Comparison of ENCODE assay signal across 24 cellular contexts in genomic region chr9:29773676-29774075, GRCh38.
DNase-seq lines count a peak whose midpoint lies in the region; ATAC-seq and TF ChIP-seq lines count a peak whose summit lies in the region.
"Had no signal": no experiment of that assay in that cellular context is flagged by ENCODE, and none has a peak within 500 bp of the region (broad histone marks: within the 10 kb centered on the region; RNA-seq: fewer than 3 reads in every experiment).

No MANE protein-coding gene starts in this region.

- H3K4me1 ChIP-seq in OCI-LY1 (ENCODE audit: insufficient read depth, low read length, severe bottlenecking) = peaks cover 20% of the 10 kb centered on the region
- H3K4me1 ChIP-seq in right lobe of liver = no peaks in the 10 kb centered on the region
- H3K4me1 ChIP-seq: BE2C, right atrium auricular region, stomach, upper lobe of right lung had no signal

- no peak for TF ChIP-seq POLR2A in right lobe of liver (IDR thresholded peaks at IDR 0.05)

- H3K27me3 ChIP-seq in OCI-LY1 (ENCODE audit: insufficient read depth, low read length) (no peaks in the 10 kb centered on the region), right lobe of liver (no peaks in the 10 kb centered on the region)
- H3K27me3 ChIP-seq: BE2C, right atrium auricular region, stomach, upper lobe of right lung had no signal

- H3K9me2 ChIP-seq in OCI-LY1 (ENCODE audit: low read depth, low read length) = no peaks in the 10 kb centered on the region

- no peaks in the 10 kb centered on the region for H4K20me1 ChIP-seq in OCI-LY1 (ENCODE audit: insufficient read depth, low read length)

- peak; percentile 79 for ATAC-seq in GM19463 (IDR thresholded peaks at IDR 0.05; ENCODE audit: unreplicated experiment)
- ATAC-seq in HG02981 (IDR thresholded peaks at IDR 0.05; ENCODE audit: unreplicated experiment) = peak; percentile 77
- no peak for ATAC-seq in right lobe of liver
- ATAC-seq: effector memory CD8-positive, alpha-beta T cell; left colon; upper lobe of right lung had no signal

- H3F3A ChIP-seq in OCI-LY1 (ENCODE audit: insufficient read depth, low read length) = no peaks in the 10 kb centered on the region

- H3K27ac ChIP-seq in OCI-LY1 (ENCODE audit: low read depth, low read length, poor library complexity, severe bottlenecking) (no peak overlapping the region), right lobe of liver (no peak overlapping the region)
- H3K27ac ChIP-seq: right atrium auricular region, stomach, upper lobe of right lung had no signal

- H3K36me3 ChIP-seq in OCI-LY1 (ENCODE audit: insufficient read depth, low read length) (no peaks in the 10 kb centered on the region), right lobe of liver (no peaks in the 10 kb centered on the region)
- H3K36me3 ChIP-seq: BE2C, right atrium auricular region, stomach, upper lobe of right lung had no signal

- no peak for TF ChIP-seq CTCF in OCI-LY1 (IDR thresholded peaks at IDR 0.05; ENCODE audit: low read length)
- TF ChIP-seq CTCF in fibroblast of pulmonary artery (IDR thresholded peaks at IDR 0.05; ENCODE audit: low read length, missing control alignments) = no peak
- no peak for TF ChIP-seq CTCF in right lobe of liver (IDR thresholded peaks at IDR 0.05)

- peak overlapping the region; percentile 74 for H3K4me2 ChIP-seq in OCI-LY1 (ENCODE audit: low read length)

- H3K9me3 ChIP-seq in OCI-LY1 (ENCODE audit: low read length) (no peaks in the 10 kb centered on the region), right lobe of liver (no peaks in the 10 kb centered on the region)
- H3K9me3 ChIP-seq: BE2C, right atrium auricular region, stomach, upper lobe of right lung had no signal

- DNase-seq in fibroblast of pulmonary artery (ENCODE audit: low read depth) (no peak), hepatic stellate cell (ENCODE audit: low spot score) (no peak), NCI-H510A (lab: John Stamatoyannopoulos, UW) (no peak), right lobe of liver (no peak)
- DNase-seq in stimulated activated naive CD4-positive, alpha-beta T cell treated with Interleukin-2 at 50 U/mL for 16 hours (lab: John Stamatoyannopoulos, UW) = no peak
- DNase-seq: activated CD4-positive, alpha-beta T cell treated with anti-CD3 and anti-CD28 coated beads, Interleukin-2, amount 10 ng/mL, durations not matched to agents 24 days and 14 days; activated CD8-positive, alpha-beta memory T cell treated with anti-CD3 and anti-CD28 coated beads, Interleukin-2, amount 50 U/mL, for 48 hours; activated gamma-delta T cell treated with Interleukin-2 at 50 U/mL for 16 hours; amygdala; BE2C; Calu3; cerebellar nuclear complex; effector memory CD8-positive, alpha-beta T cell; GF-D8; IMR-90; left colon; NCI-H1436; nucleus accumbens; stomach; upper lobe of right lung had no signal

- intact Hi-C loops in right lobe of liver (cut with DNase I) = no loop called here

- peak overlapping the region; percentile 88 for H2AFZ ChIP-seq in OCI-LY1 (ENCODE audit: low read length)

- no peaks in the 10 kb centered on the region for H3K79me2 ChIP-seq in OCI-LY1 (ENCODE audit: insufficient read depth, low read length)

- H3K4me3 ChIP-seq in OCI-LY1 (ENCODE audit: low read depth, low read length, poor library complexity, severe bottlenecking) = peak overlapping the region; percentile 52
- H3K4me3 ChIP-seq in fibroblast of pulmonary artery (replicated peaks; ENCODE audit: low read depth, low read length) = peak overlapping the region; percentile 17
- H3K4me3 ChIP-seq in right lobe of liver = no peak overlapping the region
- H3K4me3 ChIP-seq: right atrium auricular region, stomach, upper lobe of right lung had no signal

- no peak overlapping the region for H3K9ac ChIP-seq in OCI-LY1 (ENCODE audit: low read length)

Comparison
In these comparisons a context has a peak if more than half of its experiments do, and no peak if none do; other contexts are left out.
1. ATAC-seq: peak in GM19463 (single experiment) and HG02981 (single experiment); none in right lobe of liver (0 of 4).
2. H3K4me3 ChIP-seq: peak in OCI-LY1 (single experiment) and fibroblast of pulmonary artery (single experiment); none in right lobe of liver (0 of 3).